Comparison of ENCODE assay signal across 23 cellular contexts in the genomic region with DNA sequence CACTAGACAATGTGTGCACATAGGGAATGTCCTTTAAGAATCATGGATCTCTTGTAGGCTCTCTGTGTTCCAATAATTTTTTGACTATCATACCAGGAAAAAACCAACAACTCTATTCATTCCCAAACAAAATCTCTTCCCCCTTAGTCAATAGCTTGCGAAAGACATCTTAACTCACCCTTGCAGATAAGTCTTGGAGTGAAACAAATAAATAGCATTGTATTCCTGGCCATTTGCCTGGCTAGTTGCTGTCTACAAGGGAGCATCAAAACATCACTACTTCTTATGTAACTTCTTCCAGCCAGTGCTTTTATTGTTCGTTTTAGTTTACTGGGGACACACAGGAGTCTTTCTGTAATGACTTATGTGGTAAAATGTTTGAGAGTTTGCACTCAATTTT. TPM values are rescaled to one million over a fixed set of nuclear protein-coding genes. Genes with fewer than 3 reads are reported as not detected.
DNase-seq lines count a peak whose midpoint lies in the region; ATAC-seq and TF ChIP-seq lines count a peak whose summit lies in the region.
"Had no signal": no experiment of that assay in that cellular context is flagged by ENCODE, and none has a peak within 500 bp of the region (broad histone marks: within the 10 kb centered on the region; RNA-seq: fewer than 3 reads in every experiment).

No MANE protein-coding gene starts in this region.

- H3K27me3 ChIP-seq in lower lobe of right lung (ENCODE audit: low read depth): no peaks in the 10 kb centered on the region

- intact Hi-C loops in lower lobe of right lung (cut with DNase I): no loop called here

- DNase-seq in EH (ENCODE audit: low read depth) (peak; percentile 5), amniotic epithelial cell (ENCODE audit: low read depth) (peak; percentile 75), fibroblast of gingiva (ENCODE audit: low read depth) (peak; percentile 21), skeletal muscle cell (ENCODE audit: low read depth) (peak; percentile 17), lower lobe of right lung (no peak), caudate nucleus (lab: John Stamatoyannopoulos, UW) (no peak)
- DNase-seq in activated CD4-positive, alpha-beta T cell treated with anti-CD3 and anti-CD28 coated beads for 48 hours: no peak
- DNase-seq: CD4-positive, CD25-positive, alpha-beta regulatory T cell; COR-L47; GF-D8; H9; NCI-H1417; NCI-H187; NCI-H2227 treated with DMSO at 0.1 percent for 48 hours; NCI-H510A treated with DMSO at 0.1 percent for 48 hours; NCI-H82; SIG-M5 had no signal

- H3K4me3 ChIP-seq in skeletal muscle cell (ENCODE audit: low read depth, low read length) (no peak overlapping the region), lower lobe of right lung (no peak overlapping the region)

- H3K27ac ChIP-seq in lower lobe of right lung: no peak overlapping the region
- no peak overlapping the region for H3K27ac ChIP-seq in caudate nucleus (ENCODE audit: low read depth, low read length)
- H3K27ac ChIP-seq: KMS-11, RWPE1 had no signal

- no peaks in the 10 kb centered on the region for H3K36me3 ChIP-seq in lower lobe of right lung

- H3K9me3 ChIP-seq in lower lobe of right lung: no peaks in the 10 kb centered on the region

- no peak for ATAC-seq in HG02981 (IDR thresholded peaks at IDR 0.05; ENCODE audit: unreplicated experiment)
- ATAC-seq in lower lobe of right lung: no peak
- ATAC-seq: SK-N-SH treated with all-trans-retinoic acid at 6 μM for 48 hours had no signal

- TF ChIP-seq CTCF in lower lobe of right lung (IDR thresholded peaks at IDR 0.05): no peak

- no peaks in the 10 kb centered on the region for H3K4me1 ChIP-seq in lower lobe of right lung

RNA-seq across cellular contexts. Expression of gene SCN3B, which starts 29.4 kb away (rescaled TPM):
- total RNA-seq in lower lobe of right lung: 3.2 TPM
- total RNA-seq: B cell; CD4-positive, CD25-positive, alpha-beta regulatory T cell; HT-29 had no signal

Comparison
In these comparisons a context has a peak if more than half of its experiments do, and no peak if none do; other contexts are left out.
1. DNase-seq: peak in EH (single experiment), amniotic epithelial cell (single experiment), fibroblast of gingiva (single experiment) and skeletal muscle cell (single experiment); none in lower lobe of right lung (single experiment), caudate nucleus (0 of 61) and activated CD4-positive, alpha-beta T cell treated with anti-CD3 and anti-CD28 coated beads for 48 hours (single experiment).